25 cellular contexts compared by ENCODE assay signal in genomic region chr10:88971668-88972067, GRCh38. TPM values are rescaled to one million over a fixed set of nuclear protein-coding genes. Genes with fewer than 3 reads are reported as not detected.
DNase-seq lines count a peak whose midpoint lies in the region; ATAC-seq and TF ChIP-seq lines count a peak whose summit lies in the region.
"Had no signal": no experiment of that assay in that cellular context is flagged by ENCODE, and none has a peak within 500 bp of the region (broad histone marks: within the 10 kb centered on the region; RNA-seq: fewer than 3 reads in every experiment).

No MANE protein-coding gene starts in this region.

- DNase-seq in AG08395 (ENCODE audit: low spot score) = peak; percentile 42
- DNase-seq in ascending aorta (ENCODE audit: low spot score in 2 of 2) = no peak
- no peak for DNase-seq in sciatic nerve (ENCODE audit: low spot score)
- no peak for DNase-seq in stimulated activated naive CD4-positive, alpha-beta T cell (lab: John Stamatoyannopoulos, UW)
- DNase-seq in HAP-1 (ENCODE audit: low spot score in 2 of 2) = no peak
- DNase-seq: activated CD4-positive, alpha-beta T cell treated with anti-CD3 and anti-CD28 coated beads, Interleukin-2, amount 50 U/mL, for 4 hours; activated CD8-positive, alpha-beta memory T cell treated with anti-CD3 and anti-CD28 coated beads, Interleukin-2, amount 50 U/mL, for 48 hours; COR-L47; cortex of kidney; mammary epithelial cell; NCI-H2081 treated with DMSO at 0.1 percent for 48 hours; Peyer's patch; stimulated activated CD4-positive, alpha-beta T cell treated with anti-CD3 and anti-CD28 coated beads, Interleukin-2, amount 100 ng/mL, for 48 hours; stimulated activated naive CD8-positive, alpha-beta T cell treated with anti-CD3 and anti-CD28 coated beads, Interleukin-15, Interleukin-2, amounts not matched to agents 100 U/mL and 50 U/mL, for 24 hours; T-helper 2 cell; upper lobe of left lung had no signal

- TF ChIP-seq CTCF in ascending aorta (IDR thresholded peaks at IDR 0.05) (no peak), gastroesophageal sphincter (IDR thresholded peaks at IDR 0.05) (no peak)

- in situ Hi-C loops in HAP-1 (cut with MboI; ENCODE audit: low sequenced_read_pairs) = no loop called here

- H3K27me3 ChIP-seq in ascending aorta (no peaks in the 10 kb centered on the region), gastroesophageal sphincter (no peaks in the 10 kb centered on the region), HAP-1 (ENCODE audit: low read depth) (no peaks in the 10 kb centered on the region)
- H3K27me3 ChIP-seq: BLaER1, Peyer's patch, upper lobe of left lung had no signal

- intact Hi-C loops in ascending aorta (cut with DNase I) (no loop called here), sciatic nerve (cut with DNase I) (no loop called here)

- H3K27ac ChIP-seq in ascending aorta (peak overlapping the region; percentile 87 to 89), gastroesophageal sphincter (peak overlapping the region; percentile 76 to 98 (median 76))
- H3K27ac ChIP-seq: BLaER1, HL-60, prostate gland, SK-N-MC had no signal

- WGBS in gastroesophageal sphincter (ENCODE audit: low coverage in 1 of 2), 2 donors = 7 to 35% methylated on average over 3 to 5 of the region's 5 CpGs

- H3K36me3 ChIP-seq in ascending aorta = no peaks in the 10 kb centered on the region
- H3K36me3 ChIP-seq in gastroesophageal sphincter = no peaks in the 10 kb centered on the region
- no peaks in the 10 kb centered on the region for H3K36me3 ChIP-seq in HAP-1 (replicated peaks)
- H3K36me3 ChIP-seq: BLaER1, Peyer's patch, prostate gland, upper lobe of left lung had no signal

- peak overlapping the region in 1 of 2 donors; percentile 42 for H3K4me3 ChIP-seq in ascending aorta
- peak overlapping the region in 1 of 2 donors; percentile 24 for H3K4me3 ChIP-seq in gastroesophageal sphincter
- no peak overlapping the region for H3K4me3 ChIP-seq in HAP-1
- H3K4me3 ChIP-seq: BLaER1, GM23338, Peyer's patch, prostate gland, SK-N-MC, smooth muscle cell, upper lobe of left lung had no signal

- H3K4me1 ChIP-seq in ascending aorta (peaks cover 0 to 47% of the 10 kb centered on the region in 2 donors), gastroesophageal sphincter (peaks cover 0 to 88% (median 0%) of the 10 kb centered on the region in 3 donors), HAP-1 (no peaks in the 10 kb centered on the region)
- H3K4me1 ChIP-seq: prostate gland had no signal

- H3K9me3 ChIP-seq in ascending aorta (no peaks in the 10 kb centered on the region), gastroesophageal sphincter (no peaks in the 10 kb centered on the region), HAP-1 (no peaks in the 10 kb centered on the region)
- H3K9me3 ChIP-seq: BLaER1, Peyer's patch, prostate gland, upper lobe of left lung had no signal

- no peak for TF ChIP-seq EP300 in gastroesophageal sphincter (IDR thresholded peaks at IDR 0.05)

- TF ChIP-seq POLR2A in gastroesophageal sphincter (IDR thresholded peaks at IDR 0.05) = no peak

- ATAC-seq in gastroesophageal sphincter = peak; percentile 85
- ATAC-seq in sciatic nerve = peak; percentile 35
- no peak for ATAC-seq in HG02623 (IDR thresholded peaks at IDR 0.05; ENCODE audit: unreplicated experiment)
- ATAC-seq in GM21360 (IDR thresholded peaks at IDR 0.05; ENCODE audit: unreplicated experiment) = no peak
- ATAC-seq: GM23338; stimulated activated naive CD8-positive, alpha-beta T cell treated with anti-CD3 and anti-CD28 coated beads, Interleukin-15, Interleukin-2, amounts not matched to agents 100 U/mL and 50 U/mL, for 24 hours had no signal

RNA-seq across cellular contexts. Expression of gene FAS, which starts 18.9 kb away (rescaled TPM):
- 10.5 TPM for total RNA-seq in ascending aorta
- total RNA-seq in gastroesophageal sphincter = 10 to 100 TPM; 15.0 to 27.5 (median 19.6) TPM
- total RNA-seq in sciatic nerve = 27.5 TPM

RNA-seq across cellular contexts. Expression of gene ACTA2, which starts 19.1 kb away (rescaled TPM):
- 5,316 TPM for total RNA-seq in ascending aorta
- total RNA-seq in gastroesophageal sphincter = 1,000 to 10,000 TPM; 5,887 to 9,086 (median 7,887) TPM
- total RNA-seq in sciatic nerve = 573 TPM

Comparison
In these comparisons a context has a peak if more than half of its experiments do, and no peak if none do; other contexts are left out.
1. ATAC-seq: peak in gastroesophageal sphincter (single experiment) and sciatic nerve (single experiment); none in HG02623 (single experiment) and GM21360 (single experiment).